5 cellular contexts compared by ENCODE assay signal in the genomic region with DNA sequence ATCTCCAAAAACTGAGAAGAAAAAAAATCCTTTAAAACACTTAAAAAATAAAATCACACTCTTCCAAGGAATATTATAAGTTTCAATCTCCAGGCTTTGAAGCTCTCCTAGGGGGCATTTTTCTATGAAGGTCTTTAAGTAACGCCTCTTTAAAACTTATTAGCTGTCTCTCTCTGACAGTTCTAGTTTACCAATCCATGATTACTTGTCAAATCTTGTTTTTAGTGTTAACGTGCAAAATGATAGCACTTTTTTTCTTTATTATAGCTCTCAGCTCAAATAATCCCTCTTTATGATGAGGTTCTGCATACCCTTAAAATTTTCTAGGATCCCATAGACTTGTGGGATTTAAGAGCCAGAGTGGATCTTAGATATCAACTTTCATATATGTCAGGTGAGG.
"Had no signal": no experiment of that assay in that cellular context is flagged by ENCODE, and none has a peak within 500 bp of the region (broad histone marks: within the 10 kb centered on the region; RNA-seq: fewer than 3 reads in every experiment).

No MANE protein-coding gene starts in this region.

- FAIRE-seq: K562 had no signal

- H3K27ac ChIP-seq: HL-60 had no signal

- DNase-seq: IMR-90, KBM-7, KG1 had no signal

- H3K4me3 ChIP-seq: K562 had no signal

- ATAC-seq: K562 had no signal
